In genomic region chr22:28711820-28712777, GRCh38 we compare ENCODE assay signal across 8 cellular contexts. TPM values are rescaled to one million over a fixed set of nuclear protein-coding genes. Genes with fewer than 3 reads are reported as not detected.
DNase-seq lines count a peak whose midpoint lies in the region; ATAC-seq, FAIRE-seq and TF ChIP-seq lines count a peak whose summit lies in the region.

No MANE protein-coding gene starts in this region.

- H3K23me2 ChIP-seq in H1 (ENCODE audit: low read depth, low read length), result no peaks in the 10 kb centered on the region

- H4K5ac ChIP-seq in H1 (ENCODE audit: insufficient read length, low read depth, low read length), result no peak overlapping the region

- H3K4me2 ChIP-seq in H1 (ENCODE audit: insufficient read depth in 1 of 2, low read depth in 2 of 2, low read length in 2 of 2), result no peak overlapping the region

- no peak overlapping the region for H3K14ac ChIP-seq in H1 (ENCODE audit: insufficient read length)

- H2BK5ac ChIP-seq in H1 (ENCODE audit: low read depth, low read length), result no peak overlapping the region

- H3K18ac ChIP-seq in H1 (ENCODE audit: extremely low read depth, low read length), result no peak overlapping the region

- no peak overlapping the region for H4K91ac ChIP-seq in H1 (replicated peaks; ENCODE audit: insufficient read length, low read length)

- ATAC-seq in HG03571 (IDR thresholded peaks at IDR 0.05; ENCODE audit: unreplicated experiment), result no peak

- H3K9me3 ChIP-seq in H1 (ENCODE audit: insufficient read depth in 2 of 2, low read depth in 1 of 2, low read length in 1 of 2), result no peaks in the 10 kb centered on the region

- H3K36me3 ChIP-seq in H1 (ENCODE audit: control insufficient read depth in 2 of 4, insufficient read depth in 4 of 4, low read length in 3 of 4), result peaks cover 0 to 41% (median 20%) of the 10 kb centered on the region in 4 experiments; a peak in 7 of 8 replicates

- no peaks in the 10 kb centered on the region for H3K27me3 ChIP-seq in H1 (replicated peaks in 1 of 4; ENCODE audit: control insufficient read depth in 3 of 4, extremely low read depth in 1 of 4, insufficient read depth in 3 of 4, low read length in 3 of 4)

- TF ChIP-seq POLR2A in H1 (IDR thresholded peaks at IDR 0.05; ENCODE audit: control extremely low read depth in 1 of 2, low read depth in 2 of 2, low read length in 2 of 2), result no peak

- in situ Hi-C loops in ACHN (cut with HindIII; ENCODE audit: low pct_ligation_motif_present, low pct_unique_long_range_greater_than_20kb, low sequenced_read_pairs), result no loop called here

- H2BK20ac ChIP-seq in H1 (ENCODE audit: low read length), result no peak overlapping the region

- TF ChIP-seq CTCF in H1 (IDR thresholded peaks at IDR 0.05; ENCODE audit: control extremely low read depth in 1 of 3, insufficient read depth in 1 of 3, low read depth in 1 of 3, low read length in 3 of 3) (no peak), mesothelial cell of epicardium (IDR thresholded peaks at IDR 0.05; ENCODE audit: unreplicated experiment) (no peak)

- no peaks in the 10 kb centered on the region for H3K79me2 ChIP-seq in H1 (ENCODE audit: control insufficient read depth in 1 of 2, insufficient read depth in 2 of 2, low read length in 2 of 2)

- no peaks in the 10 kb centered on the region for H3K4me1 ChIP-seq in H1 (replicated peaks in 1 of 4; ENCODE audit: control insufficient read depth in 3 of 4, insufficient read depth in 4 of 4, low read length in 3 of 4)

- H2BK12ac ChIP-seq in H1 (ENCODE audit: low read depth, low read length), result no peak overlapping the region

- peak overlapping the region; percentile 2 for H3K4me3 Mint-ChIP-seq in mesothelial cell of epicardium
- no peak overlapping the region for H3K4me3 Mint-ChIP-seq in activated T-helper 2 cell treated with anti-CD3 and anti-CD28 coated beads, Interferon-gamma antibody, Interleukin-2, Interleukin-4, amounts not matched to agents 10 μg/mL and 5 μg/mL and 100 μg/mL, durations not matched to agents 14 hours and 24 hours and 36 hours (ENCODE audit: low read depth)

- H2AK5ac ChIP-seq in H1 (ENCODE audit: low read depth, low read length), result no peak overlapping the region

- intact Hi-C loops in activated T-helper 2 cell treated with anti-CD3 and anti-CD28 coated beads, Interferon-gamma antibody, Interleukin-2, Interleukin-4, amounts not matched to agents 10 μg/mL and 5 μg/mL and 100 μg/mL, durations not matched to agents 14 hours and 24 hours and 36 hours (cut with micrococcal nuclease), result no loop called here

- WGBS in H1 (ENCODE audit: extremely low coverage in 1 of 2, insufficient coverage in 1 of 2, insufficient read length in 1 of 2, insufficient replicate concordance in 2 of 2, low coverage in 1 of 2, low lambda C conversion rate in 2 of 2, missing lambda C conversion rate in 1 of 2), 2 experiments, result 84% methylated on average over 6 of the region's 6 CpGs; no CpG with 5 or more reads in 1 of the 2 experiments

- H3K36me3 Mint-ChIP-seq in mesothelial cell of epicardium, result peaks cover 11% of the 10 kb centered on the region
- peaks cover 55% of the 10 kb centered on the region for H3K36me3 Mint-ChIP-seq in activated T-helper 2 cell treated with anti-CD3 and anti-CD28 coated beads, Interferon-gamma antibody, Interleukin-2, Interleukin-4, amounts not matched to agents 10 μg/mL and 5 μg/mL and 100 μg/mL, durations not matched to agents 14 hours and 24 hours and 36 hours (ENCODE audit: low read depth)

- H3K9ac ChIP-seq in H1 (replicated peaks in 1 of 4; ENCODE audit: extremely low read depth in 1 of 4, low read depth in 3 of 4, low read length in 3 of 4), result no peak overlapping the region

- no peak overlapping the region for H2AFZ ChIP-seq in H1 (ENCODE audit: low read length)

- H3K27ac ChIP-seq in H1 (ENCODE audit: low read depth, low read length), result no peak overlapping the region

- no peak for TF ChIP-seq EP300 in H1 (IDR thresholded peaks at IDR 0.05; ENCODE audit: borderline replicate concordance in 1 of 2, low read depth in 2 of 2, low read length in 2 of 2)

- POLR2A ChIA-PET in H1 (lab: Charles Lee; ENCODE audit: partially characterized antibody), result no interaction called here

- H2BK15ac ChIP-seq in H1 (ENCODE audit: low read length), result no peak overlapping the region

- no peak overlapping the region for H4K8ac ChIP-seq in H1 (ENCODE audit: extremely low read depth, insufficient read depth, low read length)

- no peak overlapping the region for H3K23ac ChIP-seq in H1 (ENCODE audit: insufficient read length)

- H3K79me1 ChIP-seq in H1 (ENCODE audit: low read depth, low read length), result no peaks in the 10 kb centered on the region

- peaks cover 28% of the 10 kb centered on the region for H3K4me1 Mint-ChIP-seq in mesothelial cell of epicardium
- peaks cover 16% of the 10 kb centered on the region for H3K4me1 Mint-ChIP-seq in activated T-helper 2 cell treated with anti-CD3 and anti-CD28 coated beads, Interferon-gamma antibody, Interleukin-2, Interleukin-4, amounts not matched to agents 10 μg/mL and 5 μg/mL and 100 μg/mL, durations not matched to agents 14 hours and 24 hours and 36 hours (ENCODE audit: low read depth)

- H3K27me3 Mint-ChIP-seq in mesothelial cell of epicardium (ENCODE audit: low read depth), result no peaks in the 10 kb centered on the region
- no peaks in the 10 kb centered on the region for H3K27me3 Mint-ChIP-seq in activated T-helper 2 cell treated with anti-CD3 and anti-CD28 coated beads, Interferon-gamma antibody, Interleukin-2, Interleukin-4, amounts not matched to agents 10 μg/mL and 5 μg/mL and 100 μg/mL, durations not matched to agents 14 hours and 24 hours and 36 hours (ENCODE audit: low read depth)

- no peak for TF ChIP-seq RAD21 in H1 (IDR thresholded peaks at IDR 0.05 in 1 of 2, conservative IDR thresholded peaks at IDR 0.05 in 1 of 2; ENCODE audit: low read depth in 2 of 2, low read length in 2 of 2)

- no peaks in the 10 kb centered on the region for H4K20me1 ChIP-seq in H1 (replicated peaks in 1 of 2; ENCODE audit: control insufficient read depth in 1 of 2, insufficient read depth in 2 of 2, low read length in 2 of 2)

- no peak overlapping the region for H2BK120ac ChIP-seq in H1 (replicated peaks; ENCODE audit: low read depth, low read length)

- H3K4ac ChIP-seq in H1 (replicated peaks; ENCODE audit: insufficient read length, low read depth, low read length), result no peak overlapping the region

- H3K9me3 Mint-ChIP-seq in mesothelial cell of epicardium, result no peaks in the 10 kb centered on the region
- H3K9me3 Mint-ChIP-seq in activated T-helper 2 cell treated with anti-CD3 and anti-CD28 coated beads, Interferon-gamma antibody, Interleukin-2, Interleukin-4, amounts not matched to agents 10 μg/mL and 5 μg/mL and 100 μg/mL, durations not matched to agents 14 hours and 24 hours and 36 hours, result no peaks in the 10 kb centered on the region

- no peak for FAIRE-seq in H1 (lab: Jason Lieb, UNC)

- peak overlapping the region; percentile 90 for H3K27ac Mint-ChIP-seq in mesothelial cell of epicardium
- no peak overlapping the region for H3K27ac Mint-ChIP-seq in activated T-helper 2 cell treated with anti-CD3 and anti-CD28 coated beads, Interferon-gamma antibody, Interleukin-2, Interleukin-4, amounts not matched to agents 10 μg/mL and 5 μg/mL and 100 μg/mL, durations not matched to agents 14 hours and 24 hours and 36 hours

- DNase-seq in ACHN, result peak; percentile 83
- DNase-seq in NCI-H2227 (lab: John Stamatoyannopoulos, UW; ENCODE audit: unreplicated experiment), result peak; percentile 29
- no peak for DNase-seq in H1 (ENCODE audit: low read depth in 1 of 2, low spot score in 2 of 2)
- no peak for DNase-seq in mesothelial cell of epicardium (ENCODE audit: low spot score in 2 of 2, unreplicated experiment in 2 of 2)
- DNase-seq in activated T-helper 2 cell treated with anti-CD3 and anti-CD28 coated beads, Interferon-gamma antibody, Interleukin-2, Interleukin-4, amounts not matched to agents 10 μg/mL and 5 μg/mL and 100 μg/mL, durations not matched to agents 14 hours and 24 hours and 36 hours (ENCODE audit: low spot score), result no peak
- DNase-seq in NCI-H526 (lab: John Stamatoyannopoulos, UW), result no peak
- DNase-seq in NCI-H146 treated with DMSO at 0.1 percent for 48 hours (lab: John Stamatoyannopoulos, UW; ENCODE audit: unreplicated experiment), result no peak

- no peak overlapping the region for H3K4me3 ChIP-seq in H1 (ENCODE audit: extremely low read depth in 1 of 4, insufficient read depth in 2 of 4, low read depth in 3 of 4, low read length in 4 of 4)

- CTCF ChIA-PET in H1 (lab: Charles Lee; ENCODE audit: partially characterized antibody), result interaction anchor here (0.6 to 1.3 kb wide), 3 partner anchors 8 to 946 kb away, joined by 3 to 4 read pairs (median 3); no protein-coding TSS in a partner anchor

- no peak overlapping the region for H3K56ac ChIP-seq in H1 (replicated peaks; ENCODE audit: insufficient read length, low read depth, low read length)

RNA-seq across cellular contexts. Expression of gene CHEK2, which starts 29.5 kb away (rescaled TPM):
- total RNA-seq in H1 (2021; fragmentation: NEBNext Ultra II Directional; extraction: Animal tissue kit (Norgen Biotek cat#: 25700)), result 73.8 and 74.9 TPM in 2 replicates
- polyA plus RNA-seq in H1 (2011; rRNA removed), result 89.5 and 109 TPM in 2 replicates
- 104 TPM for polyA plus RNA-seq in H1 (2011; cell fraction: cytosol; rRNA removed)
- polyA plus RNA-seq in H1 (2011; cell fraction: nucleus; rRNA removed), result 41.4 TPM
- 55.1 to 84.8 TPM (median 62.8 TPM) in 4 replicates for polyA plus RNA-seq in H1 (2012, experiment 1 of 2)
- polyA plus RNA-seq in H1 (2012, experiment 2 of 2), result 52.9 TPM
- polyA plus RNA-seq in H1 (2013, experiment 1 of 2), result 58.8 TPM
- 56.1 TPM for polyA plus RNA-seq in H1 (2013, experiment 2 of 2)
- 56.5 and 69.5 TPM in 2 replicates for polyA minus RNA-seq in H1 (2011; rRNA and poly(A)+ RNA removed)
- polyA minus RNA-seq in H1 (2011; cell fraction: cytosol; rRNA and poly(A)+ RNA removed), result 63.6 TPM
- polyA minus RNA-seq in H1 (2011; cell fraction: nucleus; rRNA and poly(A)+ RNA removed), result 41.2 TPM
- total RNA-seq in mesothelial cell of epicardium, result 22.9 to 25.0 TPM (median 24.2 TPM) in 3 replicates
- total RNA-seq in activated T-helper 2 cell treated with anti-CD3 and anti-CD28 coated beads, Interferon-gamma antibody, Interleukin-2, Interleukin-4, amounts not matched to agents 10 μg/mL and 5 μg/mL and 100 μg/mL, durations not matched to agents 14 hours and 24 hours and 36 hours, result 33.7 and 33.8 TPM in 2 replicates

RNA-seq across cellular contexts. Expression of gene HSCB, which starts 29.7 kb away (rescaled TPM):
- 15.4 and 16.6 TPM in 2 replicates for total RNA-seq in H1 (2021; fragmentation: NEBNext Ultra II Directional; extraction: Animal tissue kit (Norgen Biotek cat#: 25700))
- polyA plus RNA-seq in H1 (2011; rRNA removed), result 14.7 and 16.1 TPM in 2 replicates
- 16.7 TPM for polyA plus RNA-seq in H1 (2011; cell fraction: cytosol; rRNA removed)
- polyA plus RNA-seq in H1 (2011; cell fraction: nucleus; rRNA removed), result 8.7 TPM
- 14.1 to 21.6 TPM (median 18.6 TPM) in 4 replicates for polyA plus RNA-seq in H1 (2012, experiment 1 of 2)
- 11.8 TPM for polyA plus RNA-seq in H1 (2012, experiment 2 of 2)
- polyA plus RNA-seq in H1 (2013, experiment 1 of 2), result 16.3 TPM
- polyA plus RNA-seq in H1 (2013, experiment 2 of 2), result 15.3 TPM
- polyA minus RNA-seq in H1 (2011; rRNA and poly(A)+ RNA removed), result 4.6 and 6.5 TPM in 2 replicates
- 2.5 TPM for polyA minus RNA-seq in H1 (2011; cell fraction: cytosol; rRNA and poly(A)+ RNA removed)
- polyA minus RNA-seq in H1 (2011; cell fraction: nucleus; rRNA and poly(A)+ RNA removed), result 10.3 TPM
- 15.0 to 18.7 TPM (median 15.7 TPM) in 3 replicates for total RNA-seq in mesothelial cell of epicardium
- 14.1 and 14.6 TPM in 2 replicates for total RNA-seq in activated T-helper 2 cell treated with anti-CD3 and anti-CD28 coated beads, Interferon-gamma antibody, Interleukin-2, Interleukin-4, amounts not matched to agents 10 μg/mL and 5 μg/mL and 100 μg/mL, durations not matched to agents 14 hours and 24 hours and 36 hours

RNA-seq across cellular contexts. Expression of gene TTC28, which starts 32.5 kb away (rescaled TPM):
- 12.6 and 13.1 TPM in 2 replicates for total RNA-seq in H1 (2021; fragmentation: NEBNext Ultra II Directional; extraction: Animal tissue kit (Norgen Biotek cat#: 25700))
- polyA plus RNA-seq in H1 (2011; rRNA removed), result 2.6 and 6.5 TPM in 2 replicates
- 2.5 TPM for polyA plus RNA-seq in H1 (2011; cell fraction: cytosol; rRNA removed)
- 12.1 TPM for polyA plus RNA-seq in H1 (2011; cell fraction: nucleus; rRNA removed)
- 3.7 to 6.4 TPM (median 4.5 TPM) in 4 replicates for polyA plus RNA-seq in H1 (2012, experiment 1 of 2)
- polyA plus RNA-seq in H1 (2012, experiment 2 of 2), result 0.91 TPM
- 3.5 TPM for polyA plus RNA-seq in H1 (2013, experiment 1 of 2)
- polyA plus RNA-seq in H1 (2013, experiment 2 of 2), result 4.5 TPM
- 13.1 and 22.7 TPM in 2 replicates for polyA minus RNA-seq in H1 (2011; rRNA and poly(A)+ RNA removed)
- 11.5 TPM for polyA minus RNA-seq in H1 (2011; cell fraction: cytosol; rRNA and poly(A)+ RNA removed)
- 34.5 TPM for polyA minus RNA-seq in H1 (2011; cell fraction: nucleus; rRNA and poly(A)+ RNA removed)
- 91.7 to 95.9 TPM (median 92.7 TPM) in 3 replicates for total RNA-seq in mesothelial cell of epicardium
- 0.82 and 1.4 TPM in 2 replicates for total RNA-seq in activated T-helper 2 cell treated with anti-CD3 and anti-CD28 coated beads, Interferon-gamma antibody, Interleukin-2, Interleukin-4, amounts not matched to agents 10 μg/mL and 5 μg/mL and 100 μg/mL, durations not matched to agents 14 hours and 24 hours and 36 hours

Comparison
In these comparisons a context has a peak if more than half of its experiments do, and no peak if none do; other contexts are left out.
1. DNase-seq: peak in ACHN (single experiment) and NCI-H2227 (single experiment); none in H1 (0 of 2), mesothelial cell of epicardium (0 of 2), activated T-helper 2 cell treated with anti-CD3 and anti-CD28 coated beads, Interferon-gamma antibody, Interleukin-2, Interleukin-4, amounts not matched to agents 10 μg/mL and 5 μg/mL and 100 μg/mL, durations not matched to agents 14 hours and 24 hours and 36 hours (single experiment), NCI-H526 (0 of 2) and NCI-H146 treated with DMSO at 0.1 percent for 48 hours (single experiment).